Comparison of ENCODE assay signal across 1 cellular context in genomic region chr6:7701212-7701834, GRCh38.
TF ChIP-seq lines count a peak whose summit lies in the region.

No MANE protein-coding gene starts in this region.

TF ChIP-seq in K562, 482 proteins besides CTCF, POLR2A, EP300 and RAD21 (continues in another document):
- TF ChIP-seq ZNF133 (CRISPR knock-in tag; IDR thresholded peaks at IDR 0.05) (no peak), NKRF (IDR thresholded peaks at IDR 0.05; ENCODE audit: borderline replicate concordance) (no peak), NCOA4 (IDR thresholded peaks at IDR 0.05; ENCODE audit: partially characterized antibody) (no peak), HDAC8 (tag; IDR thresholded peaks at IDR 0.05) (no peak), HOMEZ (CRISPR knock-in tag; IDR thresholded peaks at IDR 0.05) (no peak), ZMIZ1 (IDR thresholded peaks at IDR 0.05; ENCODE audit: low read depth in 2 of 2, low read length in 2 of 2) (no peak), NEUROD1 (IDR thresholded peaks at IDR 0.05; ENCODE audit: borderline replicate concordance, low read depth, low read length, partially characterized antibody) (no peak), EP400 (IDR thresholded peaks at IDR 0.05) (no peak; the same call in 1 of the 2 replicates), ZBED1 (IDR thresholded peaks at IDR 0.05) (no peak), ZNF780A (CRISPR knock-in tag; IDR thresholded peaks at IDR 0.05) (no peak), HOXB6 (CRISPR knock-in tag; IDR thresholded peaks at IDR 0.05; ENCODE audit: borderline replicate concordance) (no peak), MAFK (IDR thresholded peaks at IDR 0.05; ENCODE audit: low read length) (no peak), FOXP4 (CRISPR knock-in tag; IDR thresholded peaks at IDR 0.05; ENCODE audit: borderline replicate concordance) (no peak), PATZ1 (CRISPR knock-in tag; IDR thresholded peaks at IDR 0.05; ENCODE audit: borderline replicate concordance) (no peak), IRF2 (CRISPR knock-in tag; IDR thresholded peaks at IDR 0.05) (no peak), TARDBP (IDR thresholded peaks at IDR 0.05) (no peak), CBFA2T2 (conservative IDR thresholded peaks at IDR 0.05) (peak; percentile 55), CBFB (CRISPR knock-in tag; IDR thresholded peaks at IDR 0.05) (no peak), EWSR1 (IDR thresholded peaks at IDR 0.05; ENCODE audit: borderline replicate concordance, low read depth, partially characterized antibody) (no peak), STAG1 (CRISPR knock-in tag; IDR thresholded peaks at IDR 0.05; ENCODE audit: borderline replicate concordance) (no peak), PTRF (tag; IDR thresholded peaks at IDR 0.05) (no peak), SRF (CRISPR knock-in tag; IDR thresholded peaks at IDR 0.05) (no peak), RAD51 (IDR thresholded peaks at IDR 0.05; ENCODE audit: borderline replicate concordance, low read depth) (no peak), MCM5 (IDR thresholded peaks at IDR 0.05; ENCODE audit: low read depth) (no peak), FOXM1 (IDR thresholded peaks at IDR 0.05; ENCODE audit: low read depth) (peak; percentile 74), FOXM1 (CRISPR knock-in tag; IDR thresholded peaks at IDR 0.05; ENCODE audit: low read depth) (no peak), ZNF165 (CRISPR knock-in tag; IDR thresholded peaks at IDR 0.05; ENCODE audit: borderline replicate concordance) (no peak), ZNF124 (CRISPR knock-in tag; IDR thresholded peaks at IDR 0.05) (no peak), ATF4 (CRISPR knock-in tag; IDR thresholded peaks at IDR 0.05) (no peak), SP1 (CRISPR knock-in tag; IDR thresholded peaks at IDR 0.05) (no peak), CBX8 (IDR thresholded peaks at IDR 0.05; ENCODE audit: borderline replicate concordance, extremely low read depth, low read depth, low read length, poor library complexity, severe bottlenecking) (no peak), HNRNPL (IDR thresholded peaks at IDR 0.05; ENCODE audit: low read depth, low read length) (no peak), ZNF408 (CRISPR knock-in tag; IDR thresholded peaks at IDR 0.05; ENCODE audit: low read depth) (no peak), NR2C2 (CRISPR knock-in tag; IDR thresholded peaks at IDR 0.05) (no peak), NR2C2 (tag; IDR thresholded peaks at IDR 0.05) (no peak), ATF3 (IDR thresholded peaks at IDR 0.05) (peak; percentile 42; the same call in 1 of the 2 replicates), ATF3 (CRISPR knock-in tag; conservative IDR thresholded peaks at IDR 0.05) (no peak), PRMT5 (CRISPR knock-in tag; IDR thresholded peaks at IDR 0.05) (no peak), TOE1 (IDR thresholded peaks at IDR 0.05; ENCODE audit: borderline replicate concordance) (peak; percentile 70; the same call in 1 of the 2 replicates), TOE1 (CRISPR knock-in tag; IDR thresholded peaks at IDR 0.05; ENCODE audit: borderline replicate concordance, low read depth) (no peak), TCF15 (CRISPR knock-in tag; IDR thresholded peaks at IDR 0.05) (no peak), MLLT1 (IDR thresholded peaks at IDR 0.05) (no peak), MXI1 (IDR thresholded peaks at IDR 0.05; ENCODE audit: low read depth, low read length) (no peak), EHMT2 (IDR thresholded peaks at IDR 0.05) (peak; percentile 61; the same call in 1 of the 2 replicates), ZBTB5 (IDR thresholded peaks at IDR 0.05) (no peak), XRCC3 (IDR thresholded peaks at IDR 0.05) (no peak), ZNF41 (CRISPR knock-in tag; conservative IDR thresholded peaks at IDR 0.05) (no peak), PURB (CRISPR knock-in tag; IDR thresholded peaks at IDR 0.05; ENCODE audit: low read depth) (no peak), ZNF224 (CRISPR knock-in tag; IDR thresholded peaks at IDR 0.05) (no peak), ZNF586 (CRISPR knock-in tag; conservative IDR thresholded peaks at IDR 0.05) (no peak), FOS (IDR thresholded peaks at IDR 0.05; ENCODE audit: extremely low read depth, insufficient read length) (no peak)
